Comparison of ENCODE assay signal across 16 cellular contexts in the genomic region with DNA sequence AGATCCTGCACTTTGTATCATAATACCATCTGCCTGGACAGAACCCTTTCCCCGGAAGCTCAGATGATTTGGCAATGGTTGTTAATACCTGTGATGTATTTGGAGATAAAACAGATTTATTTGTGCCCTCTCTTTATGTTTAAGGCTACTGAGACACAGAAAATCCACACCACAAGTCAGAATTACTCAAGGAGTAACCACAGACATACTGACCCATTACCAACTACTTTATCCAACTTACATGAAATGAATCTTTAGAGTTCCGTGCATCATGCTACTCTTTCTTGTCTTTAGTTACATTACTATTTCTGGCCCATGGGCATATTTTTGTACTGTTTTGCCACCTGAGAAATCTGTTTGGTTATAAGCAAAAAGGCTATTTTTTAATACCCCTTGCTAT.
DNase-seq lines count a peak whose midpoint lies in the region; ATAC-seq, FAIRE-seq and TF ChIP-seq lines count a peak whose summit lies in the region.
"Had no signal": no experiment of that assay in that cellular context is flagged by ENCODE, and none has a peak within 500 bp of the region (broad histone marks: within the 10 kb centered on the region; RNA-seq: fewer than 3 reads in every experiment).

No MANE protein-coding gene starts in this region.

- peaks cover 0 to 19% (median 13%) of the 10 kb centered on the region in 10 experiments; a peak in 15 of 20 replicates for H3K4me1 ChIP-seq in BLaER1 treated with 17β-estradiol and CSF1 and Interleukin-3, amounts not matched to agents 10 nM and 100 nM
- H3K4me1 ChIP-seq in kidney (ENCODE audit: control insufficient read depth in 1 of 2, insufficient read depth in 1 of 2, low read depth in 1 of 2, low read length in 2 of 2) = no peaks in the 10 kb centered on the region
- H3K4me1 ChIP-seq: A549 had no signal

- no peak for TF ChIP-seq CTCF in kidney (IDR thresholded peaks at IDR 0.05; ENCODE audit: borderline replicate concordance, extremely low read depth, insufficient read depth)

- no peaks in the 10 kb centered on the region for H3K9me3 ChIP-seq in BLaER1 treated with 17β-estradiol and CSF1 and Interleukin-3, amounts not matched to agents 10 nM and 100 nM (replicated peaks in 1 of 11)
- no peaks in the 10 kb centered on the region for H3K9me3 ChIP-seq in kidney (ENCODE audit: control insufficient read depth in 1 of 2, low read length in 2 of 2)
- H3K9me3 ChIP-seq: A549, MG63 had no signal

- H3K4me2 ChIP-seq in BLaER1 treated with 17β-estradiol and CSF1 and Interleukin-3, amounts not matched to agents 10 nM and 100 nM = peak overlapping the region in 8 of 11 experiments; percentile 27 to 41 (median 34); a peak in 12 of 22 replicates
- H3K4me2 ChIP-seq: A549 had no signal

- no peak for FAIRE-seq in RCC 7860 (lab: Jason Lieb, UNC)
- FAIRE-seq in kidney (lab: Jason Lieb, UNC) = no peak
- FAIRE-seq: A549 had no signal

- peak; percentile 14 for DNase-seq in RCC 7860 (ENCODE audit: low spot score)
- peak; percentile 5 for DNase-seq in kidney tubule cell (ENCODE audit: low spot score)
- no peak for DNase-seq in kidney
- DNase-seq in dermis blood vessel endothelial cell = no peak
- no peak for DNase-seq in superior temporal gyrus (ENCODE audit: extremely low spot score)
- DNase-seq: Calu3; CD4-positive, alpha-beta T cell; MG63; NCI-H1092 treated with DMSO at 0.1 percent for 48 hours; NCI-H1694; SIG-M5 had no signal

- H4K20me1 ChIP-seq in BLaER1 treated with 17β-estradiol and CSF1 and Interleukin-3, amounts not matched to agents 10 nM and 100 nM = no peaks in the 10 kb centered on the region

- H3K9ac ChIP-seq in BLaER1 treated with 17β-estradiol and CSF1 and Interleukin-3, amounts not matched to agents 10 nM and 100 nM = no peak overlapping the region
- H3K9ac ChIP-seq in kidney (ENCODE audit: low read length in 2 of 2) = no peak overlapping the region

- no peaks in the 10 kb centered on the region for H3K36me3 ChIP-seq in BLaER1 treated with 17β-estradiol and CSF1 and Interleukin-3, amounts not matched to agents 10 nM and 100 nM
- H3K36me3 ChIP-seq in kidney (ENCODE audit: control insufficient read depth in 1 of 2, insufficient read depth in 2 of 2, low read length in 2 of 2) = no peaks in the 10 kb centered on the region
- H3K36me3 ChIP-seq: MG63 had no signal

- H3K27me3 ChIP-seq in BLaER1 treated with 17β-estradiol and CSF1 and Interleukin-3, amounts not matched to agents 10 nM and 100 nM = no peaks in the 10 kb centered on the region
- H3K27me3 ChIP-seq: MG63 had no signal

- intact Hi-C loops in kidney (cut with DNase I) = no loop called here

- H3K4me3 ChIP-seq in BLaER1 treated with 17β-estradiol and CSF1 and Interleukin-3, amounts not matched to agents 10 nM and 100 nM = no peak overlapping the region
- H3K4me3 ChIP-seq in kidney (ENCODE audit: low read length in 2 of 2) = no peak overlapping the region
- H3K4me3 ChIP-seq: A549, MG63 had no signal

- ATAC-seq in GM19395 (IDR thresholded peaks at IDR 0.05; ENCODE audit: unreplicated experiment) (peak; percentile 2), HG03457 (IDR thresholded peaks at IDR 0.05; ENCODE audit: unreplicated experiment) (no peak)
- ATAC-seq: A549, HCT116 had no signal

- 0 out of 22 replicates have a peak overlapping the region, but pooled peaks of 1 of the 11 experiments have one; percentile 12 for H3K27ac ChIP-seq in BLaER1 treated with 17β-estradiol and CSF1 and Interleukin-3, amounts not matched to agents 10 nM and 100 nM
- no peak overlapping the region for H3K27ac ChIP-seq in kidney (ENCODE audit: low read depth in 2 of 2, low read length in 2 of 2)
- H3K27ac ChIP-seq: A549 had no signal

Comparison
In these comparisons a context has a peak if more than half of its experiments do, and no peak if none do; other contexts are left out.
1. DNase-seq: peak in RCC 7860 (single experiment) and kidney tubule cell (single experiment); none in kidney (single experiment), dermis blood vessel endothelial cell (single experiment) and superior temporal gyrus (single experiment).